10 cellular contexts compared by ENCODE assay signal in genomic region chr6:29850011-29850553, GRCh38. TPM values are rescaled to one million over a fixed set of nuclear protein-coding genes. Genes with fewer than 3 reads are reported as not detected.
DNase-seq lines count a peak whose midpoint lies in the region; ATAC-seq and TF ChIP-seq lines count a peak whose summit lies in the region.
"Had no signal": no experiment of that assay in that cellular context is flagged by ENCODE, and none has a peak within 500 bp of the region (broad histone marks: within the 10 kb centered on the region; RNA-seq: fewer than 3 reads in every experiment).

No MANE protein-coding gene starts in this region.

- H3K79me2 ChIP-seq in SK-N-SH (ENCODE audit: insufficient read depth) (no peaks in the 10 kb centered on the region), mesendoderm (ENCODE audit: control insufficient read depth, insufficient read depth, low read length) (no peaks in the 10 kb centered on the region)
- H3K79me2 ChIP-seq: hepatocyte had no signal

- H3K4me2 ChIP-seq in SK-N-SH (no peak overlapping the region), mesendoderm (ENCODE audit: low read length) (no peak overlapping the region)
- H3K4me2 ChIP-seq: hepatocyte had no signal

- H3K9me2 ChIP-seq in SK-N-SH, result no peaks in the 10 kb centered on the region

- CTCF ChIA-PET in SK-N-SH (lab: Yijun Ruan, JAX), result interaction anchor here (0.6 to 2.8 kb wide), 2 partner anchors 118 to 163 kb away, joined by 3 to 16 read pairs; no protein-coding TSS in a partner anchor

- H4K20me1 ChIP-seq in SK-N-SH (ENCODE audit: insufficient read depth), result no peaks in the 10 kb centered on the region

- H2BK5ac ChIP-seq in mesendoderm (ENCODE audit: low read length), result no peak overlapping the region

- H3K56ac ChIP-seq in mesendoderm (ENCODE audit: low read length), result no peak overlapping the region

- H3K4me1 Mint-ChIP-seq in stimulated activated memory B cell treated with anti-CD40 and anti-IgM and Interleukin-4, amounts not matched to agents 10 μg/mL and 1 μg/mL and 100 μg/mL, for 72 hours, result peaks cover 18% of the 10 kb centered on the region

- H3K4me3 ChIP-seq in right cardiac atrium (ENCODE audit: low read length) (peak overlapping the region; percentile 1), SK-N-SH (ENCODE audit: low read depth in 2 of 2, low read length in 1 of 2) (peak overlapping the region in 1 of 2 experiments; percentile 17; a peak in 1 of 4 replicates), mesendoderm (ENCODE audit: low read length) (no peak overlapping the region)
- H3K4me3 ChIP-seq: hepatocyte had no signal

- H3K36me3 Mint-ChIP-seq in stimulated activated memory B cell treated with anti-CD40 and anti-IgM and Interleukin-4, amounts not matched to agents 10 μg/mL and 1 μg/mL and 100 μg/mL, for 72 hours, result no peaks in the 10 kb centered on the region

- H3K4me3 Mint-ChIP-seq in stimulated activated memory B cell treated with anti-CD40 and anti-IgM and Interleukin-4, amounts not matched to agents 10 μg/mL and 1 μg/mL and 100 μg/mL, for 72 hours, result peak overlapping the region; percentile 73

- no peak overlapping the region for H3K27ac Mint-ChIP-seq in stimulated activated memory B cell treated with anti-CD40 and anti-IgM and Interleukin-4, amounts not matched to agents 10 μg/mL and 1 μg/mL and 100 μg/mL, for 72 hours

- POLR2A ChIA-PET in SK-N-SH (lab: Yijun Ruan, JAX), result no interaction called here

- H3K36me3 ChIP-seq in SK-N-SH (replicated peaks in 1 of 2; ENCODE audit: control insufficient read depth in 1 of 2, insufficient read depth in 2 of 2, low read length in 1 of 2) (no peaks in the 10 kb centered on the region), mesendoderm (ENCODE audit: control insufficient read depth, insufficient read depth, low read length) (no peaks in the 10 kb centered on the region)

- no peak overlapping the region for H4K5ac ChIP-seq in mesendoderm (ENCODE audit: low read length)

- H3K27ac ChIP-seq in right cardiac atrium (ENCODE audit: low read length) (no peak overlapping the region), SK-N-SH (ENCODE audit: low read depth in 2 of 2, low read length in 1 of 2) (no peak overlapping the region), mesendoderm (ENCODE audit: low read depth, low read length) (no peak overlapping the region)
- H3K27ac ChIP-seq: 22Rv1, hepatocyte had no signal

- H3K18ac ChIP-seq in mesendoderm (ENCODE audit: low read length), result no peak overlapping the region

- no peaks in the 10 kb centered on the region for H3K79me1 ChIP-seq in mesendoderm (ENCODE audit: low read length)

- H3K9me3 ChIP-seq in right cardiac atrium (ENCODE audit: control insufficient read depth, low read length) (no peaks in the 10 kb centered on the region), SK-N-SH (no peaks in the 10 kb centered on the region)

- H3K9ac ChIP-seq in SK-N-SH, result no peak overlapping the region
- H3K9ac ChIP-seq in mesendoderm (ENCODE audit: low read length), result no peak overlapping the region

- no peak overlapping the region for H4K8ac ChIP-seq in mesendoderm (ENCODE audit: low read depth, low read length)

- no peak overlapping the region for H3K23ac ChIP-seq in mesendoderm (ENCODE audit: low read length)

- ATAC-seq in right cardiac atrium (peak; percentile 46 to 54), HG03460 (IDR thresholded peaks at IDR 0.05; ENCODE audit: unreplicated experiment) (no peak)
- ATAC-seq in stimulated activated memory B cell treated with anti-CD40 and anti-IgM and Interleukin-4, amounts not matched to agents 10 μg/mL and 1 μg/mL and 100 μg/mL, for 72 hours, result peak; percentile 52

- TF ChIP-seq EP300 in SK-N-SH (IDR thresholded peaks at IDR 0.05; ENCODE audit: borderline replicate concordance in 1 of 2, low read depth in 1 of 2, low read length in 1 of 2), result no peak

- H2AFZ ChIP-seq in SK-N-SH (ENCODE audit: low read depth), result no peak overlapping the region
- H2AFZ ChIP-seq: hepatocyte had no signal

- WGBS in right cardiac atrium, result 8% methylated on average over 38 of the region's 38 CpGs
- WGBS in SK-N-SH (ENCODE audit: low lambda C conversion rate), result 11% methylated on average over 28 of the region's 38 CpGs
- no CpG with 5 or more reads among the region's 38 CpGs for WGBS in mesendoderm (ENCODE audit: extremely low coverage, insufficient coverage, low lambda C conversion rate)

- peaks cover 84% of the 10 kb centered on the region for H3K27me3 Mint-ChIP-seq in stimulated activated memory B cell treated with anti-CD40 and anti-IgM and Interleukin-4, amounts not matched to agents 10 μg/mL and 1 μg/mL and 100 μg/mL, for 72 hours

- H3K27me3 ChIP-seq in right cardiac atrium (ENCODE audit: control insufficient read depth, insufficient read depth), result peaks cover 3% of the 10 kb centered on the region
- peaks cover 28% of the 10 kb centered on the region; the same call in 1 of the 2 replicates for H3K27me3 ChIP-seq in SK-N-SH (ENCODE audit: insufficient read depth)
- H3K27me3 ChIP-seq in mesendoderm (ENCODE audit: insufficient read depth, low read length, poor library complexity), result no peaks in the 10 kb centered on the region

- no peak for TF ChIP-seq RAD21 in SK-N-SH (IDR thresholded peaks at IDR 0.05; ENCODE audit: low read length)

- H3K4me1 ChIP-seq in right cardiac atrium (ENCODE audit: control insufficient read depth, insufficient read depth, low read length), result no peaks in the 10 kb centered on the region
- no peaks in the 10 kb centered on the region; a peak in 1 of 4 replicates for H3K4me1 ChIP-seq in SK-N-SH (ENCODE audit: control insufficient read depth in 1 of 2, insufficient read depth in 2 of 2, low read depth in 1 of 2, low read length in 1 of 2)
- no peaks in the 10 kb centered on the region for H3K4me1 ChIP-seq in mesendoderm (ENCODE audit: control insufficient read depth, low read depth, low read length)

- no peak overlapping the region for H2AK5ac ChIP-seq in mesendoderm (ENCODE audit: low read length)

- H3K9me3 Mint-ChIP-seq in stimulated activated memory B cell treated with anti-CD40 and anti-IgM and Interleukin-4, amounts not matched to agents 10 μg/mL and 1 μg/mL and 100 μg/mL, for 72 hours, result peaks cover 3% of the 10 kb centered on the region

- no peak overlapping the region for H2BK15ac ChIP-seq in mesendoderm (replicated peaks; ENCODE audit: low read depth)

- H3F3A ChIP-seq in SK-N-SH (replicated peaks; ENCODE audit: insufficient read depth), result no peaks in the 10 kb centered on the region

- intact Hi-C loops in right cardiac atrium (cut with DNase I), result no loop called here

- TF ChIP-seq CTCF in SK-N-SH (IDR thresholded peaks at IDR 0.05), result no peak

- DNase-seq in DMS53 (lab: John Stamatoyannopoulos, UW) (peak; percentile 51), DMS53 treated with DMSO at 0.1 percent for 48 hours (lab: John Stamatoyannopoulos, UW; ENCODE audit: unreplicated experiment) (no peak), right cardiac atrium (peak in 2 of 3 donors; percentile 34 to 65), SK-N-SH (no peak), mesendoderm (no peak)
- DNase-seq in activated T-cell treated with anti-CD3 and anti-CD28 coated beads, Interleukin-2, amount 50 U/mL, for 48 hours, result peak; percentile 45 to 46

- no peak overlapping the region for H2BK120ac ChIP-seq in mesendoderm (ENCODE audit: low read depth, low read length)

- H3K4ac ChIP-seq in mesendoderm (ENCODE audit: low read depth, low read length), result no peak overlapping the region

TF ChIP-seq in SK-N-SH, 30 proteins besides CTCF, POLR2A, EP300 and RAD21 (continues in another document):
- TF ChIP-seq NFIC (IDR thresholded peaks at IDR 0.05; ENCODE audit: borderline replicate concordance) (no peak), GABPA (IDR thresholded peaks at IDR 0.05; ENCODE audit: low read depth) (no peak), POLR2AphosphoS5 (IDR thresholded peaks at IDR 0.05; ENCODE audit: low read depth, low read length) (no peak), TEAD4 (IDR thresholded peaks at IDR 0.05; ENCODE audit: borderline replicate concordance, insufficient read depth) (no peak), USF1 (IDR thresholded peaks at IDR 0.05; ENCODE audit: borderline replicate concordance, low read depth) (no peak), PBX3 (IDR thresholded peaks at IDR 0.05) (no peak), FOSL2 (IDR thresholded peaks at IDR 0.05; ENCODE audit: borderline replicate concordance, low read depth) (no peak), FOXM1 (IDR thresholded peaks at IDR 0.05; ENCODE audit: low read depth) (no peak), USF2 (IDR thresholded peaks at IDR 0.05; ENCODE audit: borderline replicate concordance, low read depth, low read length) (no peak), SIN3A (IDR thresholded peaks at IDR 0.05; ENCODE audit: borderline replicate concordance, low read depth, low read length) (no peak), MEF2A (IDR thresholded peaks at IDR 0.05; ENCODE audit: borderline replicate concordance, low read depth) (no peak), NRF1 (IDR thresholded peaks at IDR 0.05; ENCODE audit: low read depth, low read length) (no peak)

RNA-seq across cellular contexts. Expression of gene HLA-G, which starts 22.5 kb away (rescaled TPM):
- 1 to 10 TPM in 1 of 4 donors, under 1 TPM in 1, not detected in 2; 0.18 to 1.2 TPM for total RNA-seq in right cardiac atrium
- polyA plus RNA-seq in right cardiac atrium (not detected), SK-N-SH (2012; rRNA removed) (not detected in 2 replicates)
- not detected in 2 replicates for polyA plus RNA-seq in SK-N-SH (2012; cell fraction: cytosol; rRNA removed)
- polyA plus RNA-seq in SK-N-SH (2012; cell fraction: nucleus; rRNA removed), result not detected in 2 replicates
- 0.81 TPM for polyA plus RNA-seq in mesendoderm (2013, experiment 1 of 2)
- polyA plus RNA-seq in mesendoderm (2013, experiment 2 of 2), result 0.98 TPM
- total RNA-seq: hepatocyte had no signal

Comparison
In these comparisons a context has a peak if more than half of its experiments do, and no peak if none do; other contexts are left out.
1. DNase-seq: peak in DMS53 (single experiment), activated T-cell treated with anti-CD3 and anti-CD28 coated beads, Interleukin-2, amount 50 U/mL, for 48 hours (2 of 2) and right cardiac atrium (2 of 3); none in DMS53 treated with DMSO at 0.1 percent for 48 hours (single experiment), SK-N-SH (single experiment) and mesendoderm (single experiment).